Comparison of ENCODE assay signal across 8 cellular contexts in genomic region chr12:67355428-67356385, GRCh38.
DNase-seq lines count a peak whose midpoint lies in the region; ATAC-seq and TF ChIP-seq lines count a peak whose summit lies in the region.

No MANE protein-coding gene starts in this region.

- H3K27me3 Mint-ChIP-seq in Calu3 (ENCODE audit: unreplicated experiment), result no peaks in the 10 kb centered on the region

- TF ChIP-seq CTCF in Calu3 (IDR thresholded peaks at IDR 0.05; ENCODE audit: unreplicated experiment) (peak; percentile 29), WI38 (IDR thresholded peaks at IDR 0.05; ENCODE audit: low read depth, low read length) (peak; percentile 34; the same call in 1 of the 2 replicates)

- intact Hi-C loops in Calu3 (cut with micrococcal nuclease; ENCODE audit: unreplicated experiment), result loop anchor here (1.0 to 5.0 kb wide), 8 partner anchors 60 to 962 kb away; no protein-coding TSS in a partner anchor

- ATAC-seq in GM21786 (IDR thresholded peaks at IDR 0.05; ENCODE audit: unreplicated experiment), result peak; percentile 51
- no peak for ATAC-seq in HG03460 (IDR thresholded peaks at IDR 0.05; ENCODE audit: unreplicated experiment)
- ATAC-seq in GM18502 (IDR thresholded peaks at IDR 0.05; ENCODE audit: poor library complexity, unreplicated experiment), result no peak

- no peaks in the 10 kb centered on the region for H3K36me3 Mint-ChIP-seq in Calu3 (ENCODE audit: insufficient read depth, unreplicated experiment)

- H3K27ac Mint-ChIP-seq in Calu3 (ENCODE audit: unreplicated experiment), result no peak overlapping the region

- no peak overlapping the region for H3K4me3 ChIP-seq in WI38 (ENCODE audit: low read depth, low read length)

- no peaks in the 10 kb centered on the region for H3K4me1 Mint-ChIP-seq in Calu3 (ENCODE audit: low read depth, unreplicated experiment)

- CTCF ChIA-PET in Calu3 (lab: Charles Lee), result interaction anchor here (0.6 to 1.1 kb wide), 39 partner anchors 9 to 1801 kb away, joined by 3 to 22 read pairs (median 5); partner anchors contain the start of gene DYRK2

- DNase-seq in Calu3 (peak; percentile 11), NCI-H2081 (lab: John Stamatoyannopoulos, UW) (peak; percentile 76), globus pallidus (ENCODE audit: low spot score) (peak; percentile 63), pulmonary artery endothelial cell (ENCODE audit: low read depth, low spot score) (peak; percentile 3)

- H3K9me3 Mint-ChIP-seq in Calu3 (ENCODE audit: low read depth, unreplicated experiment), result no peaks in the 10 kb centered on the region

- no TSS peak for BruUV-seq in Calu3 (replicated peaks; lab: Mats Ljungman, UMichigan)

- H3K4me3 Mint-ChIP-seq in Calu3 (ENCODE audit: low read depth, unreplicated experiment), result no peak overlapping the region

Comparison
In these comparisons a context has a peak if more than half of its experiments do, and no peak if none do; other contexts are left out.
1. DNase-seq: peak in every context shown above with its lines; median percentile 76 in NCI-H2081; 63 in globus pallidus; 11 in Calu3; 3 in pulmonary artery endothelial cell.